ENCODE assay signal across 12 cellular contexts in the genomic region with DNA sequence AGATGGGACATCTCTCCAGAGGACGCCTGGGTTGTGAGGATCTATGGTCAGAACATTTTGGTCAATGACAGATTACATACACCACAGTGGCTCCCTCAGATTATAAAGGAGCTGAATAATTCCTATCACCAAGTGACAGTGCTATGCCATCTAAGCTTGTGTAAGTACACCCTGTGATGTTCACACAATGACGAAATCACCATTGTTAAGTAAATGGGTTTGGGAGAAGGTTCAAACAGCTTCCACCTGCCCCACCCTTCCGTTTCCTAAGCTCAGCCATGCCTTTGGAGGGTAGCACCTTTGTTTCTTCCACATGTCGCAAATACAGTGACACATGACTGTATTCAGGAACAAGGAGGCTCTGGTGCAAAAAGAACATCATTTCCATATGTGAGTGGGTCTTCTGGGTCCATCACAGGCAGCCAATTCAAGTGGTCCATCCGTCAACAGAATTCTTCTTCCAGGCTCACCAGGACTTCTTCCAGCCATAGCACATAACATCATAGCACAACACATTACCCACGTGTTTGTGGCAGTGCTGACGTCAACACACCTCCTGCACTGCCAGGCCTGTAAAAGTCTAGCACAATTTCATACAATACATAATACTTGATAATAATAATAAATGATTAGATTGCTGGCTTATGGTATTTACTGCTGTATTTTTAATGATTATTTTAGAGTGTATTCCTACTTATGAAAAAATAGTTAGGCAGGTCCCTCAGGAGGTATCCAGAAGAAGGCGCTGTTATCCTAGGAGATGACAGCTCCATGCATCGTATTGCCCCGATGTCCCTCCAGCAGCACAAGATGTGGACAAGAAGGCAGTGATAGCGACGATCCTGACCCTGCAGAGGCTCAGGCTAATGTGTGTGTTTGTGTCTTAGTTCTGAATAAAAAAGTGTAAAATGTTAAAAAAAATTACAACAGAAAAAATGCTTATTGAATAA.
DNase-seq lines count a peak whose midpoint lies in the region; ATAC-seq and TF ChIP-seq lines count a peak whose summit lies in the region.
"Had no signal": no experiment of that assay in that cellular context is flagged by ENCODE, and none has a peak within 500 bp of the region (broad histone marks: within the 10 kb centered on the region; RNA-seq: fewer than 3 reads in every experiment).

No MANE protein-coding gene starts in this region.

- H3K27ac ChIP-seq in C4-2B, result no peak overlapping the region
- H3K27ac ChIP-seq in right lobe of liver, result peak overlapping the region; percentile 20 to 88 (median 75)
- H3K27ac ChIP-seq: SK-N-MC had no signal

- H3K27me3 ChIP-seq in right lobe of liver, result no peaks in the 10 kb centered on the region

- no peak for TF ChIP-seq POLR2A in NB4 (IDR thresholded peaks at IDR 0.05; ENCODE audit: extremely low read depth, insufficient read length)
- no peak for TF ChIP-seq POLR2A in right lobe of liver (IDR thresholded peaks at IDR 0.05)

- no peaks in the 10 kb centered on the region for H3K9me3 ChIP-seq in right lobe of liver

- DNase-seq in NB4 (ENCODE audit: low read depth) (peak; percentile 71), cerebellar cortex (ENCODE audit: low spot score) (peak; percentile 3), right lobe of liver (no peak), COLO668 (lab: John Stamatoyannopoulos, UW; ENCODE audit: unreplicated experiment) (no peak), GM10248 (ENCODE audit: extremely low spot score) (no peak)
- DNase-seq in stimulated activated naive CD4-positive, alpha-beta T cell treated with Interleukin-2 at 50 U/mL for 16 hours (lab: John Stamatoyannopoulos, UW), result no peak
- DNase-seq: activated T-cell treated with anti-CD3 and anti-CD28 coated beads, Interleukin-2, amount 50 U/mL, for 24 hours; CD8-positive, alpha-beta T cell; NCI-H1092 had no signal

- H3K4me1 ChIP-seq in right lobe of liver, result peaks cover 0 to 30% (median 12%) of the 10 kb centered on the region in 4 donors

- intact Hi-C loops in right lobe of liver (cut with DNase I), result no loop called here

- no peaks in the 10 kb centered on the region for H3K36me3 ChIP-seq in right lobe of liver

- 72% methylated on average over 9 of the region's 12 CpGs for WGBS in right lobe of liver (ENCODE audit: insufficient coverage, low coverage, low lambda C conversion rate, missing lambda C conversion rate)

- TF ChIP-seq CTCF in C4-2B (conservative IDR thresholded peaks at IDR 0.05), result peak; percentile 31
- peak; percentile 17 for TF ChIP-seq CTCF in NB4 (IDR thresholded peaks at IDR 0.05; ENCODE audit: low read depth, low read length)
- TF ChIP-seq CTCF in right lobe of liver (IDR thresholded peaks at IDR 0.05), result peak in 3 of 4 donors; percentile 11 to 25 (median 17)
- no peak for TF ChIP-seq CTCF in GM10248 (IDR thresholded peaks at IDR 0.05; ENCODE audit: control extremely low read depth, extremely low read depth, low read depth, missing control alignments)

- ATAC-seq in right lobe of liver, result peak; percentile 3 to 20 (median 12)
- no peak for ATAC-seq in HG02798 (IDR thresholded peaks at IDR 0.05; ENCODE audit: poor library complexity, unreplicated experiment)
- ATAC-seq: CD8-positive, alpha-beta T cell had no signal

- POLR2A ChIA-PET in GM10248 (lab: Yijun Ruan, JAX), result no interaction called here

- H3K4me3 ChIP-seq in NB4 (ENCODE audit: low read depth, low read length) (no peak overlapping the region), right lobe of liver (no peak overlapping the region)
- H3K4me3 ChIP-seq: SK-N-MC had no signal

- CTCF ChIA-PET in GM10248 (lab: Yijun Ruan, JAX), result interaction anchor here (0.8 to 2.6 kb wide), 3 partner anchors 11 to 20 kb away, joined by 3 to 6 read pairs (median 3); no protein-coding TSS in a partner anchor

Comparison
In these comparisons a context has a peak if more than half of its experiments do, and no peak if none do; other contexts are left out.
1. DNase-seq: peak in NB4 (single experiment) and cerebellar cortex (single experiment); none in right lobe of liver (0 of 3), COLO668 (single experiment), GM10248 (single experiment) and stimulated activated naive CD4-positive, alpha-beta T cell treated with Interleukin-2 at 50 U/mL for 16 hours (single experiment).